ENCODE assay signal across 25 cellular contexts in genomic region chr3:51354172-51354571, GRCh38.
"Had no signal": no experiment of that assay in that cellular context is flagged by ENCODE, and none has a peak within 500 bp of the region (broad histone marks: within the 10 kb centered on the region; RNA-seq: fewer than 3 reads in every experiment).

No MANE protein-coding gene starts in this region.

- H3K36me3 ChIP-seq: brain microvascular endothelial cell, cardiac muscle cell had no signal

- H3K9me3 Mint-ChIP-seq: activated CD8-positive, alpha-beta T cell treated with anti-CD3 and anti-CD28 coated beads for 36 hours; activated naive CD8-positive, alpha-beta T cell treated with anti-CD3 and anti-CD28 coated beads for 36 hours; activated T-cell treated with anti-CD3 and anti-CD28 coated beads, Interleukin-2, amount 50 U/mL, for 4 hours had no signal

- H3K4me3 Mint-ChIP-seq: activated CD4-positive, alpha-beta T cell treated with anti-CD3 and anti-CD28 coated beads, Interleukin-2, amount 10 ng/mL, durations not matched to agents 24 days and 14 days; activated CD8-positive, alpha-beta T cell treated with anti-CD3 and anti-CD28 coated beads for 36 hours; activated naive CD8-positive, alpha-beta T cell treated with anti-CD3 and anti-CD28 coated beads for 36 hours; activated T-cell treated with anti-CD3 and anti-CD28 coated beads, Interleukin-2, amount 50 U/mL, for 4 hours; activated T-helper 1 cell treated with anti-CD3 and anti-CD28 coated beads, Interleukin-12 subunit alpha, Interleukin-12 subunit beta, Interleukin-2, Interleukin-4 antibody, amounts not matched to agents 30 ng/mL and 10 ng/mL and 1 ng/mL, durations not matched to agents 14 hours and 24 hours and 36 hours had no signal

- H3K27ac ChIP-seq: brain microvascular endothelial cell, cardiac muscle cell, PC-9, RWPE1 had no signal

- H3K4me3 ChIP-seq: cardiac muscle cell, K562, PC-9 had no signal

- DNase-seq: activated CD4-positive, alpha-beta T cell treated with anti-CD3 and anti-CD28 coated beads, Interleukin-2, amount 10 ng/mL, durations not matched to agents 24 days and 14 days; activated CD4-positive, alpha-beta T cell treated with anti-CD3 and anti-CD28 coated beads, Interleukin-2, amount 50 U/mL, for 4 hours; activated naive CD4-positive, alpha-beta T cell; activated naive CD4-positive, alpha-beta T cell treated with anti-CD3 and anti-CD28 coated beads, Interleukin-2, amount 50 U/mL, for 16 hours; activated naive CD8-positive, alpha-beta T cell treated with anti-CD3 and anti-CD28 coated beads for 36 hours; activated T-cell treated with anti-CD3 and anti-CD28 coated beads for 4 hours; activated T-cell treated with anti-CD3 and anti-CD28 coated beads, Interleukin-2, amount 50 U/mL, for 4 hours; amniotic stem cell; aorta; brain microvascular endothelial cell; NCI-H1105; NCI-H1417 treated with DMSO at 0.1 percent for 48 hours; NCI-H1930; NCI-H2081 treated with DMSO at 0.1 percent for 48 hours; NCI-H226; NCI-H524 treated with DMSO at 0.1 percent for 48 hours; SIG-M5; T1000 had no signal

- ATAC-seq: activated T-cell treated with anti-CD3 and anti-CD28 coated beads, Interleukin-2, amount 50 U/mL, for 4 hours; K562; Right ventricle myocardium inferior had no signal

- H3K27me3 Mint-ChIP-seq: activated CD4-positive, alpha-beta T cell treated with anti-CD3 and anti-CD28 coated beads, Interleukin-2, amount 10 ng/mL, durations not matched to agents 24 days and 14 days; activated CD8-positive, alpha-beta T cell treated with anti-CD3 and anti-CD28 coated beads for 36 hours; activated naive CD8-positive, alpha-beta T cell treated with anti-CD3 and anti-CD28 coated beads for 36 hours had no signal

- H3K27me3 ChIP-seq: brain microvascular endothelial cell, cardiac muscle cell had no signal

- H3K27ac Mint-ChIP-seq: activated CD4-positive, alpha-beta T cell treated with anti-CD3 and anti-CD28 coated beads, Interleukin-2, amount 10 ng/mL, durations not matched to agents 24 days and 14 days; activated CD8-positive, alpha-beta T cell treated with anti-CD3 and anti-CD28 coated beads for 36 hours; activated naive CD8-positive, alpha-beta T cell treated with anti-CD3 and anti-CD28 coated beads for 36 hours; activated T-helper 1 cell treated with anti-CD3 and anti-CD28 coated beads, Interleukin-12 subunit alpha, Interleukin-12 subunit beta, Interleukin-2, Interleukin-4 antibody, amounts not matched to agents 30 ng/mL and 10 ng/mL and 1 ng/mL, durations not matched to agents 14 hours and 24 hours and 36 hours had no signal
